In genomic region chr2:11402436-11402835, GRCh38 we compare ENCODE assay signal across 22 cellular contexts. TPM values are rescaled to one million over a fixed set of nuclear protein-coding genes. Genes with fewer than 3 reads are reported as not detected.
DNase-seq lines count a peak whose midpoint lies in the region; ATAC-seq and TF ChIP-seq lines count a peak whose summit lies in the region.
"Had no signal": no experiment of that assay in that cellular context is flagged by ENCODE, and none has a peak within 500 bp of the region (broad histone marks: within the 10 kb centered on the region; RNA-seq: fewer than 3 reads in every experiment).

No MANE protein-coding gene starts in this region.

- TF ChIP-seq CTCF in endothelial cell (IDR thresholded peaks at IDR 0.05; ENCODE audit: unreplicated experiment), result no peak

- H3K18ac ChIP-seq in neuronal stem cell (ENCODE audit: low read length), result no peak overlapping the region

- no peak overlapping the region for H2AK5ac ChIP-seq in neuronal stem cell (ENCODE audit: low read depth, low read length)

- ATAC-seq in HG02852 (IDR thresholded peaks at IDR 0.05; ENCODE audit: unreplicated experiment), result no peak
- ATAC-seq: GM12878 had no signal

- no peaks in the 10 kb centered on the region for H3K9me3 ChIP-seq in neuronal stem cell (replicated peaks in 1 of 2; ENCODE audit: control insufficient read depth in 2 of 2, insufficient read depth in 1 of 2, low read depth in 1 of 2, low read length in 2 of 2)
- H3K9me3 ChIP-seq: BE2C, BLaER1 had no signal

- H3K36me3 ChIP-seq in neuronal stem cell (replicated peaks in 1 of 2; ENCODE audit: control insufficient read depth in 2 of 2, insufficient read depth in 2 of 2, low read length in 2 of 2), result no peaks in the 10 kb centered on the region
- H3K36me3 ChIP-seq: BE2C, BLaER1 had no signal

- H2BK5ac ChIP-seq in neuronal stem cell (ENCODE audit: low read length), result no peak overlapping the region

- H3K27me3 ChIP-seq in neuronal stem cell (ENCODE audit: control insufficient read depth in 3 of 3, insufficient read depth in 3 of 3, low read depth in 1 of 3, low read length in 3 of 3), result no peaks in the 10 kb centered on the region
- H3K27me3 ChIP-seq: BE2C, BLaER1 had no signal

- peak overlapping the region; percentile 26 for H2AFZ ChIP-seq in neuronal stem cell (ENCODE audit: low read length)

- H3K27me3 Mint-ChIP-seq in endothelial cell (ENCODE audit: unreplicated experiment), result peaks cover 16% of the 10 kb centered on the region

- no CpG with 5 or more reads among the region's 9 CpGs for WGBS in neuronal stem cell (ENCODE audit: extremely low coverage in 2 of 2, insufficient read length in 2 of 2, insufficient replicate concordance in 1 of 2), 2 donors

- no peaks in the 10 kb centered on the region for H3K79me1 ChIP-seq in neuronal stem cell (ENCODE audit: low read depth, low read length)

- no peak overlapping the region for H3K23ac ChIP-seq in neuronal stem cell (ENCODE audit: low read depth, low read length, poor library complexity)

- H3K4me1 ChIP-seq in neuronal stem cell (ENCODE audit: control insufficient read depth in 2 of 2, insufficient read depth in 1 of 2, low read depth in 1 of 2, low read length in 2 of 2), result peaks cover 0 to 1% of the 10 kb centered on the region in 2 donors

- no peak overlapping the region for H4K8ac ChIP-seq in neuronal stem cell (ENCODE audit: low read depth, low read length)

- no peak overlapping the region for H2BK12ac ChIP-seq in neuronal stem cell (ENCODE audit: low read length)

- no peaks in the 10 kb centered on the region for H3K9me3 Mint-ChIP-seq in endothelial cell (ENCODE audit: unreplicated experiment)
- H3K9me3 Mint-ChIP-seq: CD4-positive, alpha-beta memory T cell; CD4-positive, CD25-positive, alpha-beta regulatory T cell; CD8-positive, alpha-beta memory T cell had no signal

- no peak overlapping the region for H3K4me3 Mint-ChIP-seq in endothelial cell (ENCODE audit: unreplicated experiment)
- H3K4me3 Mint-ChIP-seq: CD14-positive monocyte; CD4-positive, alpha-beta memory T cell; CD4-positive, CD25-positive, alpha-beta regulatory T cell; CD8-positive, alpha-beta memory T cell had no signal

- H3K14ac ChIP-seq in neuronal stem cell (ENCODE audit: low read length), result no peak overlapping the region

- no peak overlapping the region for H2BK120ac ChIP-seq in neuronal stem cell (ENCODE audit: low read depth, low read length)

- peaks cover 3% of the 10 kb centered on the region for H3K36me3 Mint-ChIP-seq in endothelial cell (ENCODE audit: low read depth, unreplicated experiment)
- H3K36me3 Mint-ChIP-seq: CD14-positive monocyte; CD4-positive, alpha-beta memory T cell; CD4-positive, CD25-positive, alpha-beta regulatory T cell; CD8-positive, alpha-beta memory T cell had no signal

- no peak overlapping the region for H3K4me2 ChIP-seq in neuronal stem cell (ENCODE audit: insufficient read depth, low read length, poor library complexity, severe bottlenecking)
- H3K4me2 ChIP-seq: BLaER1 had no signal

- H3K27ac ChIP-seq in neuronal stem cell (replicated peaks; ENCODE audit: low read length), result no peak overlapping the region
- H3K27ac ChIP-seq: BLaER1 had no signal

- H3K9ac ChIP-seq in neuronal stem cell (ENCODE audit: low read depth, low read length, poor library complexity), result no peak overlapping the region
- H3K9ac ChIP-seq: BLaER1 had no signal

- H3K4ac ChIP-seq in neuronal stem cell (ENCODE audit: low read length), result no peak overlapping the region

- H2BK15ac ChIP-seq in neuronal stem cell (ENCODE audit: low read length), result no peak overlapping the region

- peak overlapping the region; percentile 53 for H3K27ac Mint-ChIP-seq in endothelial cell (ENCODE audit: unreplicated experiment)
- H3K27ac Mint-ChIP-seq: CD4-positive, alpha-beta memory T cell; CD4-positive, CD25-positive, alpha-beta regulatory T cell; CD8-positive, alpha-beta memory T cell had no signal

- H3K4me1 Mint-ChIP-seq in endothelial cell (ENCODE audit: unreplicated experiment), result peaks cover 8% of the 10 kb centered on the region
- H3K4me1 Mint-ChIP-seq: CD4-positive, CD25-positive, alpha-beta regulatory T cell; CD8-positive, alpha-beta memory T cell had no signal

- no peak overlapping the region for H3K4me3 ChIP-seq in neuronal stem cell (ENCODE audit: low read length in 2 of 2)
- H3K4me3 ChIP-seq: BLaER1, GM12878 had no signal

- DNase-seq in endothelial cell (ENCODE audit: low spot score) (no peak), neuronal stem cell (ENCODE audit: low spot score) (no peak), NCI-H345 treated with DMSO at 0.1 percent for 48 hours (lab: John Stamatoyannopoulos, UW; ENCODE audit: unreplicated experiment) (no peak), HK-2 (ENCODE audit: unreplicated experiment) (no peak)
- DNase-seq: 8988T; ACHN; BE2C; C1 segment of cervical spinal cord; CD4-positive, alpha-beta memory T cell; CD4-positive, CD25-positive, alpha-beta regulatory T cell; CD8-positive, alpha-beta memory T cell; COR-L47; DMS 273 treated with DMSO at 0.1 percent for 48 hours; DMS153; DMS79; DND-41; EL; GDM1 had no signal

- no peak overlapping the region for H4K91ac ChIP-seq in neuronal stem cell (ENCODE audit: low read depth, low read length, poor library complexity)

RNA-seq across cellular contexts. Expression of gene ROCK2, which starts 58.0 kb away (rescaled TPM):
- 52.8 TPM for total RNA-seq in endothelial cell (ENCODE audit: unreplicated experiment)
- 19.4 TPM for polyA plus RNA-seq in neuronal stem cell (2013, experiment 1 of 2)
- 20.3 TPM for polyA plus RNA-seq in neuronal stem cell (2013, experiment 2 of 2)
